Comparison of ENCODE assay signal across 9 cellular contexts in genomic region chr9:137028281-137029057, GRCh38. TPM values are rescaled to one million over a fixed set of nuclear protein-coding genes. Genes with fewer than 3 reads are reported as not detected.
DNase-seq lines count a peak whose midpoint lies in the region; ATAC-seq lines count a peak whose summit lies in the region.
"Had no signal": no experiment of that assay in that cellular context is flagged by ENCODE, and none has a peak within 500 bp of the region (broad histone marks: within the 10 kb centered on the region; RNA-seq: fewer than 3 reads in every experiment).

No MANE protein-coding gene starts in this region.

- 0 to 1% methylated on average over 67 to 95 of the region's 95 CpGs for WGBS in esophagus, 2 donors

- H3K27ac ChIP-seq in esophagus (ENCODE audit: low read depth in 2 of 2, low read length in 1 of 2) = peak overlapping the region in 1 of 2 donors; percentile 66
- peak overlapping the region; percentile 52 for H3K27ac ChIP-seq in muscle layer of colon (ENCODE audit: low read depth, low read length)
- H3K27ac ChIP-seq: epithelial cell of prostate had no signal

- H3K4me3 ChIP-seq in esophagus (ENCODE audit: low read depth in 1 of 2, low read length in 2 of 2) (peak overlapping the region; percentile 38 to 58), muscle layer of colon (ENCODE audit: low read depth in 1 of 2, low read length in 2 of 2) (peak overlapping the region; percentile 38 to 71)

- H3K9me3 ChIP-seq in ES-I3 (ENCODE audit: control insufficient read depth, insufficient read depth, low read length) (no peaks in the 10 kb centered on the region), esophagus (ENCODE audit: control insufficient read depth in 2 of 2, insufficient read depth in 1 of 2, low read depth in 1 of 2, low read length in 1 of 2) (no peaks in the 10 kb centered on the region), muscle layer of colon (ENCODE audit: low read length) (no peaks in the 10 kb centered on the region)

- H3K36me3 ChIP-seq in ES-I3 (ENCODE audit: insufficient read depth, low read length) (no peaks in the 10 kb centered on the region), esophagus (ENCODE audit: control insufficient read depth in 2 of 2, insufficient read depth in 2 of 2, low read length in 1 of 2) (peaks cover 0 to 3% of the 10 kb centered on the region in 2 donors), muscle layer of colon (ENCODE audit: insufficient read depth, low read length) (no peaks in the 10 kb centered on the region)

- H3K27me3 ChIP-seq in esophagus (ENCODE audit: control insufficient read depth in 1 of 2, insufficient read depth in 2 of 2, low read length in 2 of 2) (no peaks in the 10 kb centered on the region), muscle layer of colon (ENCODE audit: control insufficient read depth in 1 of 2, insufficient read depth in 2 of 2, low read length in 2 of 2) (no peaks in the 10 kb centered on the region)

- H3K9ac ChIP-seq in ES-I3 (ENCODE audit: low read depth, low read length) (peak overlapping the region; percentile 61), muscle layer of colon (ENCODE audit: low read length) (no peak overlapping the region)

- DNase-seq in NCI-H82 (lab: John Stamatoyannopoulos, UW) = peak; percentile 79
- peak; percentile 51 for DNase-seq in activated T-cell treated with anti-CD3 and anti-CD28 coated beads for 24 hours (ENCODE audit: low read depth)
- DNase-seq in stimulated activated naive CD4-positive, alpha-beta T cell treated with Interleukin-2 at 50 U/mL for 16 hours (lab: John Stamatoyannopoulos, UW) = peak; percentile 59
- no peak for DNase-seq in amniotic stem cell (lab: John Stamatoyannopoulos, UW)

- ATAC-seq in HG03045 (IDR thresholded peaks at IDR 0.05; ENCODE audit: unreplicated experiment) = peak; percentile 41

- H3K4me1 ChIP-seq in ES-I3 (ENCODE audit: insufficient read depth, low read length) = no peaks in the 10 kb centered on the region; the same call in 1 of the 2 replicates
- H3K4me1 ChIP-seq in esophagus (ENCODE audit: control insufficient read depth in 2 of 2, insufficient read depth in 2 of 2, low read length in 1 of 2) = peaks cover 8 to 20% of the 10 kb centered on the region in 2 donors
- H3K4me1 ChIP-seq in muscle layer of colon (ENCODE audit: insufficient read depth, low read length) = peaks cover 27% of the 10 kb centered on the region

RNA-seq across cellular contexts. Expression of gene ABCA2, which starts 0.4 kb away (rescaled TPM):
- polyA plus RNA-seq in esophagus = 10 to 100 TPM in 1 of 2 donors, 1 to 10 TPM in 1; 7.7 to 14.7 TPM

RNA-seq across cellular contexts. Expression of gene FUT7, which starts 3.4 kb away (rescaled TPM):
- under 1 TPM; 0.08 to 0.39 TPM for polyA plus RNA-seq in esophagus

RNA-seq across cellular contexts. Expression of gene NPDC1, which starts 17.5 kb away (rescaled TPM):
- polyA plus RNA-seq in esophagus = 10 to 100 TPM; 33.1 to 44.3 TPM

RNA-seq across cellular contexts. Expression of gene ENTPD2, which starts 25.4 kb away (rescaled TPM):
- 1 to 10 TPM; 1.5 to 1.6 TPM for polyA plus RNA-seq in esophagus

RNA-seq across cellular contexts. Expression of gene CLIC3, which starts 32.1 kb away (rescaled TPM):
- polyA plus RNA-seq in esophagus = 100 to 1,000 TPM; 351 to 474 TPM
